In genomic region chr6:33294086-33294823, GRCh38 we compare ENCODE assay signal across 25 cellular contexts. TPM values are rescaled to one million over a fixed set of nuclear protein-coding genes. Genes with fewer than 3 reads are reported as not detected.
A peak's percentile ranks its signal among the peaks of the same experiment; 100 is the strongest.
DNase-seq lines count a peak whose midpoint lies in the region; ATAC-seq and TF ChIP-seq lines count a peak whose summit lies in the region.
"Had no signal": no experiment of that assay in that cellular context is flagged by ENCODE, and none has a peak within 500 bp of the region (broad histone marks: within the 10 kb centered on the region; RNA-seq: fewer than 3 reads in every experiment).

No MANE protein-coding gene starts in this region.

- no peaks in the 10 kb centered on the region for H3K27me3 Mint-ChIP-seq in stimulated activated naive CD8-positive, alpha-beta T cell treated with anti-CD3 and anti-CD28 coated beads, Interleukin-15, Interleukin-2, amounts not matched to agents 100 ng/mL and 50 ng/mL, for 24 hours
- no peaks in the 10 kb centered on the region for H3K27me3 Mint-ChIP-seq in stimulated activated naive CD8-positive, alpha-beta T cell treated with anti-CD3 and anti-CD28 coated beads, Interleukin-15, amount 100 ng/mL, for 72 hours
- no peaks in the 10 kb centered on the region for H3K27me3 Mint-ChIP-seq in activated CD8-positive, alpha-beta T cell treated with anti-CD3 and anti-CD28 coated beads for 36 hours
- H3K27me3 Mint-ChIP-seq in nephron (ENCODE audit: low read depth), result no peaks in the 10 kb centered on the region
- peaks cover 0 to 3% (median 0%) of the 10 kb centered on the region in 3 donors for H3K27me3 Mint-ChIP-seq in CD14-positive monocyte (ENCODE audit: low read depth in 3 of 3)
- H3K27me3 Mint-ChIP-seq: stimulated activated memory B cell treated with anti-CD40 and anti-IgM and Interleukin-4, amounts not matched to agents 10 μg/mL and 1 μg/mL and 100 μg/mL, for 72 hours had no signal

- intact Hi-C loops in activated CD8-positive, alpha-beta T cell treated with anti-CD3 and anti-CD28 coated beads for 36 hours (cut with micrococcal nuclease), result no loop called here
- intact Hi-C loops in CD14-positive monocyte (cut with micrococcal nuclease), result loop anchor here in 1 of 2 donors (10.0 kb wide), 1 partner anchor 101 kb away; the partner anchor contains the start of gene KIFC1

- H3K36me3 Mint-ChIP-seq in stimulated activated naive CD8-positive, alpha-beta T cell treated with anti-CD3 and anti-CD28 coated beads, Interleukin-15, Interleukin-2, amounts not matched to agents 100 ng/mL and 50 ng/mL, for 24 hours (ENCODE audit: low read depth), result peaks cover 37% of the 10 kb centered on the region
- H3K36me3 Mint-ChIP-seq in activated CD8-positive, alpha-beta T cell treated with anti-CD3 and anti-CD28 coated beads for 36 hours (ENCODE audit: low read depth), result peaks cover 28% of the 10 kb centered on the region
- H3K36me3 Mint-ChIP-seq in nephron (ENCODE audit: low read depth) (peaks cover 15% of the 10 kb centered on the region), CD14-positive monocyte (peaks cover 54 to 58% of the 10 kb centered on the region in 2 donors)

- no peaks in the 10 kb centered on the region for H3K9me3 Mint-ChIP-seq in stimulated activated naive CD8-positive, alpha-beta T cell treated with anti-CD3 and anti-CD28 coated beads, Interleukin-15, Interleukin-2, amounts not matched to agents 100 ng/mL and 50 ng/mL, for 24 hours
- H3K9me3 Mint-ChIP-seq in stimulated activated naive CD8-positive, alpha-beta T cell treated with anti-CD3 and anti-CD28 coated beads, Interleukin-15, amount 100 ng/mL, for 72 hours, result no peaks in the 10 kb centered on the region
- no peaks in the 10 kb centered on the region for H3K9me3 Mint-ChIP-seq in activated CD8-positive, alpha-beta T cell treated with anti-CD3 and anti-CD28 coated beads for 36 hours
- H3K9me3 Mint-ChIP-seq in nephron (no peaks in the 10 kb centered on the region), CD14-positive monocyte (peaks cover 0 to 3% (median 0%) of the 10 kb centered on the region in 7 donors)
- H3K9me3 Mint-ChIP-seq: activated naive CD4-positive, alpha-beta T cell treated with anti-CD3 and anti-CD28 coated beads, Interleukin-2, amount 10 ng/mL, durations not matched to agents 7 days and 5 days; activated T-helper 1 cell treated with anti-CD3 and anti-CD28 coated beads, Interleukin-12 subunit alpha, Interleukin-12 subunit beta, Interleukin-2, Interleukin-4 antibody, amounts not matched to agents 30 ng/mL and 10 ng/mL and 1 ng/mL, durations not matched to agents 14 hours and 24 hours and 36 hours; stimulated activated memory B cell treated with anti-CD40 and anti-IgM and Interleukin-4, amounts not matched to agents 10 μg/mL and 1 μg/mL and 100 μg/mL, for 72 hours had no signal

- no peak for ATAC-seq in stimulated activated naive CD8-positive, alpha-beta T cell treated with anti-CD3 and anti-CD28 coated beads, Interleukin-15, amount 100 ng/mL, for 72 hours
- ATAC-seq in activated CD8-positive, alpha-beta T cell treated with anti-CD3 and anti-CD28 coated beads for 36 hours, result no peak
- ATAC-seq in GM19455 (IDR thresholded peaks at IDR 0.05; ENCODE audit: unreplicated experiment), result no peak
- ATAC-seq: esophagus mucosa; heart right ventricle; lower lobe of right lung; right lobe of liver; stimulated activated memory B cell treated with anti-CD40 and anti-IgM and Interleukin-4, amounts not matched to agents 10 μg/mL and 1 μg/mL and 100 μg/mL, for 72 hours had no signal

- CTCF ChIA-PET in activated CD8-positive, alpha-beta T cell treated with anti-CD3 and anti-CD28 coated beads for 36 hours (lab: Charles Lee), result interaction anchor here (1.0 kb wide), 1 partner anchor 17 kb away, joined by 3 read pairs; the partner anchor contains the start of gene B3GALT4

- H3K4me3 Mint-ChIP-seq in stimulated activated naive CD8-positive, alpha-beta T cell treated with anti-CD3 and anti-CD28 coated beads, Interleukin-15, Interleukin-2, amounts not matched to agents 100 ng/mL and 50 ng/mL, for 24 hours, result no peak overlapping the region
- H3K4me3 Mint-ChIP-seq in stimulated activated naive CD8-positive, alpha-beta T cell treated with anti-CD3 and anti-CD28 coated beads, Interleukin-15, amount 100 ng/mL, for 72 hours, result no peak overlapping the region
- H3K4me3 Mint-ChIP-seq in activated CD8-positive, alpha-beta T cell treated with anti-CD3 and anti-CD28 coated beads for 36 hours, result no peak overlapping the region
- peak overlapping the region; percentile 29 to 52 (median 29) for H3K4me3 Mint-ChIP-seq in nephron
- no peak overlapping the region for H3K4me3 Mint-ChIP-seq in CD14-positive monocyte
- H3K4me3 Mint-ChIP-seq: activated naive CD4-positive, alpha-beta T cell treated with anti-CD3 and anti-CD28 coated beads, Interleukin-2, amount 10 ng/mL, durations not matched to agents 7 days and 5 days; activated T-helper 1 cell treated with anti-CD3 and anti-CD28 coated beads, Interleukin-12 subunit alpha, Interleukin-12 subunit beta, Interleukin-2, Interleukin-4 antibody, amounts not matched to agents 30 ng/mL and 10 ng/mL and 1 ng/mL, durations not matched to agents 14 hours and 24 hours and 36 hours; stimulated activated memory B cell treated with anti-CD40 and anti-IgM and Interleukin-4, amounts not matched to agents 10 μg/mL and 1 μg/mL and 100 μg/mL, for 72 hours had no signal

- peak overlapping the region; percentile 21 for H3K27ac Mint-ChIP-seq in stimulated activated naive CD8-positive, alpha-beta T cell treated with anti-CD3 and anti-CD28 coated beads, Interleukin-15, Interleukin-2, amounts not matched to agents 100 ng/mL and 50 ng/mL, for 24 hours
- H3K27ac Mint-ChIP-seq in stimulated activated naive CD8-positive, alpha-beta T cell treated with anti-CD3 and anti-CD28 coated beads, Interleukin-15, amount 100 ng/mL, for 72 hours, result no peak overlapping the region
- H3K27ac Mint-ChIP-seq in activated CD8-positive, alpha-beta T cell treated with anti-CD3 and anti-CD28 coated beads for 36 hours, result peak overlapping the region; percentile 18
- no peak overlapping the region for H3K27ac Mint-ChIP-seq in nephron
- peak overlapping the region in 3 of 7 donors; percentile 69 to 81 (median 74) for H3K27ac Mint-ChIP-seq in CD14-positive monocyte
- H3K27ac Mint-ChIP-seq: activated naive CD4-positive, alpha-beta T cell treated with anti-CD3 and anti-CD28 coated beads, Interleukin-2, amount 10 ng/mL, durations not matched to agents 7 days and 5 days; activated T-helper 1 cell treated with anti-CD3 and anti-CD28 coated beads, Interleukin-12 subunit alpha, Interleukin-12 subunit beta, Interleukin-2, Interleukin-4 antibody, amounts not matched to agents 30 ng/mL and 10 ng/mL and 1 ng/mL, durations not matched to agents 14 hours and 24 hours and 36 hours; stimulated activated memory B cell treated with anti-CD40 and anti-IgM and Interleukin-4, amounts not matched to agents 10 μg/mL and 1 μg/mL and 100 μg/mL, for 72 hours had no signal

- POLR2A ChIA-PET in activated CD8-positive, alpha-beta T cell treated with anti-CD3 and anti-CD28 coated beads for 36 hours (lab: Charles Lee), result interaction anchor here (13.9 kb wide), 1 partner anchor 16 kb away, joined by 261 read pairs; the partner anchor contains the start of gene B3GALT4

- no peak for TF ChIP-seq CTCF in activated CD8-positive, alpha-beta T cell treated with anti-CD3 and anti-CD28 coated beads for 36 hours (IDR thresholded peaks at IDR 0.05)
- TF ChIP-seq CTCF in nephron (IDR thresholded peaks at IDR 0.05; ENCODE audit: unreplicated experiment in 3 of 3), result no peak
- no peak for TF ChIP-seq CTCF in CD14-positive monocyte (IDR thresholded peaks at IDR 0.05)

- peaks cover 38% of the 10 kb centered on the region for H3K4me1 Mint-ChIP-seq in stimulated activated naive CD8-positive, alpha-beta T cell treated with anti-CD3 and anti-CD28 coated beads, Interleukin-15, Interleukin-2, amounts not matched to agents 100 ng/mL and 50 ng/mL, for 24 hours (ENCODE audit: low read depth)
- H3K4me1 Mint-ChIP-seq in stimulated activated naive CD8-positive, alpha-beta T cell treated with anti-CD3 and anti-CD28 coated beads, Interleukin-15, amount 100 ng/mL, for 72 hours, result peaks cover 51% of the 10 kb centered on the region
- H3K4me1 Mint-ChIP-seq in activated CD8-positive, alpha-beta T cell treated with anti-CD3 and anti-CD28 coated beads for 36 hours (ENCODE audit: low read depth), result peaks cover 25% of the 10 kb centered on the region
- peaks cover 26% of the 10 kb centered on the region for H3K4me1 Mint-ChIP-seq in nephron
- H3K4me1 Mint-ChIP-seq in CD14-positive monocyte, result peaks cover 37% of the 10 kb centered on the region

- no peak for DNase-seq in stimulated activated naive CD8-positive, alpha-beta T cell treated with anti-CD3 and anti-CD28 coated beads, Interleukin-15, amount 100 ng/mL, for 72 hours
- no peak for DNase-seq in activated CD8-positive, alpha-beta T cell treated with anti-CD3 and anti-CD28 coated beads for 36 hours
- DNase-seq in CD14-positive monocyte (ENCODE audit: low spot score) (no peak), NCI-H1417 (lab: John Stamatoyannopoulos, UW) (no peak)
- no peak for DNase-seq in stimulated activated CD4-positive, alpha-beta T cell treated with anti-CD3 and anti-CD28 coated beads, Interleukin-12 subunit alpha, Interleukin-12 subunit beta, amount 100 ng/mL, for 4 hours
- DNase-seq: ACHN; activated CD4-positive, alpha-beta T cell treated with anti-CD3 and anti-CD28 coated beads for 48 hours; activated naive CD4-positive, alpha-beta T cell treated with anti-CD3 and anti-CD28 coated beads, Interleukin-2, amount 10 ng/mL, durations not matched to agents 7 days and 5 days; foreskin fibroblast; HCEC 1CT; heart right ventricle; KG1; lower lobe of right lung; MM.1S; NCI-H2081 treated with DMSO at 0.1 percent for 48 hours; NCI-H226; right lobe of liver; SJCRH30; stimulated activated CD4-positive, alpha-beta T cell treated with anti-CD3 and anti-CD28 coated beads, Interleukin-4, amount 100 ng/mL, for 24 hours had no signal

RNA-seq across cellular contexts. Expression of gene RGL2, which starts 4.5 kb away (rescaled TPM):
- 10 to 100 TPM; 24.2 to 24.3 TPM for total RNA-seq in activated CD8-positive, alpha-beta T cell treated with anti-CD3 and anti-CD28 coated beads for 36 hours
- 10 to 100 TPM; 14.9 to 15.5 TPM for polyA plus RNA-seq in CD14-positive monocyte

RNA-seq across cellular contexts. Expression of gene PFDN6, which starts 4.9 kb away (rescaled TPM):
- total RNA-seq in activated CD8-positive, alpha-beta T cell treated with anti-CD3 and anti-CD28 coated beads for 36 hours, result 10 to 100 TPM; 78.1 to 92.3 TPM
- 10 to 100 TPM; 26.0 to 28.4 TPM for polyA plus RNA-seq in CD14-positive monocyte

RNA-seq across cellular contexts. Expression of gene WDR46, which starts 5.2 kb away (rescaled TPM):
- total RNA-seq in activated CD8-positive, alpha-beta T cell treated with anti-CD3 and anti-CD28 coated beads for 36 hours, result 10 to 100 TPM; 64.0 to 72.2 TPM
- 10 to 100 TPM; 33.3 to 37.3 TPM for polyA plus RNA-seq in CD14-positive monocyte

RNA-seq across cellular contexts. Expression of gene B3GALT4, which starts 17.3 kb away (rescaled TPM):
- 1 to 10 TPM; 3.6 to 4.2 TPM for total RNA-seq in activated CD8-positive, alpha-beta T cell treated with anti-CD3 and anti-CD28 coated beads for 36 hours
- 10 to 100 TPM; 28.5 to 32.2 TPM for polyA plus RNA-seq in CD14-positive monocyte

RNA-seq across cellular contexts. Expression of gene TAPBP, which starts 19.6 kb away (rescaled TPM):
- total RNA-seq in activated CD8-positive, alpha-beta T cell treated with anti-CD3 and anti-CD28 coated beads for 36 hours, result 100 to 1,000 TPM; 179 to 183 TPM
- polyA plus RNA-seq in CD14-positive monocyte, result 100 to 1,000 TPM; 138 to 228 TPM

Comparison
In these comparisons a context has a peak if more than half of its experiments do, and no peak if none do; other contexts are left out.
1. H3K27ac Mint-ChIP-seq: peak in stimulated activated naive CD8-positive, alpha-beta T cell treated with anti-CD3 and anti-CD28 coated beads, Interleukin-15, Interleukin-2, amounts not matched to agents 100 ng/mL and 50 ng/mL, for 24 hours (single experiment) and activated CD8-positive, alpha-beta T cell treated with anti-CD3 and anti-CD28 coated beads for 36 hours (single experiment); none in stimulated activated naive CD8-positive, alpha-beta T cell treated with anti-CD3 and anti-CD28 coated beads, Interleukin-15, amount 100 ng/mL, for 72 hours (0 of 2) and nephron (0 of 3).
2. H3K4me3 Mint-ChIP-seq: peak in nephron (3 of 3); none in stimulated activated naive CD8-positive, alpha-beta T cell treated with anti-CD3 and anti-CD28 coated beads, Interleukin-15, Interleukin-2, amounts not matched to agents 100 ng/mL and 50 ng/mL, for 24 hours (single experiment), stimulated activated naive CD8-positive, alpha-beta T cell treated with anti-CD3 and anti-CD28 coated beads, Interleukin-15, amount 100 ng/mL, for 72 hours (0 of 2), activated CD8-positive, alpha-beta T cell treated with anti-CD3 and anti-CD28 coated beads for 36 hours (single experiment) and CD14-positive monocyte (0 of 2).